8 cellular contexts compared by ENCODE assay signal in the genomic region with DNA sequence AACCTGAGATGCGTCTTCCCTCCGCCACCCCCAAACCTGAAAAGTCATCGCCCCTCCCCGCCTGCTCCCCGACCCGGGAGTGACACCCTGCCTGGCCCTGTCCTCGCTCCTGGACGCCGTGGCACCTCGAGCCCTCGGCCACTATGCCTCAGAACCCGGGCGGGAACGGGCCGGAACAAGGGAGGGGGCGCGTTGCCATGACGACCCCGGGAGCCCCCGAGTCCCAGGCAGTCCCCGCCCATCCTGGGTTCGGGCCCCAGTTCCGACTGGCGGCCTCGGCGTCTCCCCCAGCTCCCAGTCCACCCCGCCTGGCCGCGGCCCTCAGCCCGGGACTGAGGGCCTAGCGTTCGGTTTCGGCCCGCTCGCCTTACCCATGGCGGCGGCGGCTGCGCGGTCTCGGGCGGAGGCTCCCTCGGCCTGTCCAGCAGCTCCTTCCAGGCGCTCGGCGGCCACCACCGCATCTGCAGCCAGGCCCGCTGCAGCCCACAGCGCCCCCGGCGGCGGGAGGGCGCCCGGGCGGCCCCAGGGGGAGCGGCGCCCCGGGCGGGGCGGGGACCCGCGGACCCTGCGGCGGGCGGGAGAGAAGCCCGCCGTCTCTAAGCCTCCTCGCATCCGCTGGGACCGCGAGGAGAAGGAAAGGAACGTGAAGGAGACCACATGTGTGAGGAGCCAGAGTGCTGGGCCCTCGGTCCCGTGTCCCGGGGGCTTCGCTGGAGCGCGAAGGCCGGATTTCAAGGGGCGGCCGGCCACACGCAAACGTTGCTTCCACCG.
DNase-seq lines count a peak whose midpoint lies in the region; ATAC-seq lines count a peak whose summit lies in the region.

A gene with protein sequence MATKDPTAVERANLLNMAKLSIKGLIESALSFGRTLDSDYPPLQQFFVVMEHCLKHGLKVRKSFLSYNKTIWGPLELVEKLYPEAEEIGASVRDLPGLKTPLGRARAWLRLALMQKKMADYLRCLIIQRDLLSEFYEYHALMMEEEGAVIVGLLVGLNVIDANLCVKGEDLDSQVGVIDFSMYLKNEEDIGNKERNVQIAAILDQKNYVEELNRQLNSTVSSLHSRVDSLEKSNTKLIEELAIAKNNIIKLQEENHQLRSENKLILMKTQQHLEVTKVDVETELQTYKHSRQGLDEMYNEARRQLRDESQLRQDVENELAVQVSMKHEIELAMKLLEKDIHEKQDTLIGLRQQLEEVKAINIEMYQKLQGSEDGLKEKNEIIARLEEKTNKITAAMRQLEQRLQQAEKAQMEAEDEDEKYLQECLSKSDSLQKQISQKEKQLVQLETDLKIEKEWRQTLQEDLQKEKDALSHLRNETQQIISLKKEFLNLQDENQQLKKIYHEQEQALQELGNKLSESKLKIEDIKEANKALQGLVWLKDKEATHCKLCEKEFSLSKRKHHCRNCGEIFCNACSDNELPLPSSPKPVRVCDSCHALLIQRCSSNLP (minus strand): TSS at position 463 of the 771 bp plus-strand sequence. CDS start 88 bp downstream, at position 375.

- H3K9ac ChIP-seq in NT2/D1 (ENCODE audit: insufficient read length, low read depth): peak within 1 kb of the TSS; percentile 84
- peak within 1 kb of the TSS; percentile 87 to 94 for H3K9ac ChIP-seq in mucosa of rectum (ENCODE audit: low read depth in 1 of 2, low read length in 2 of 2)

- H3K27me3 ChIP-seq in NT2/D1 (ENCODE audit: insufficient read depth, insufficient read length) (no peaks in the 10 kb centered on the region), mucosa of rectum (ENCODE audit: control insufficient read depth in 2 of 2, insufficient read depth in 2 of 2, low read length in 2 of 2) (no peaks in the 10 kb centered on the region)

- H3K4me3 ChIP-seq in NT2/D1 (ENCODE audit: insufficient read length, low read depth) (peak within 1 kb of the TSS; percentile 75), mucosa of rectum (ENCODE audit: low read length in 2 of 2) (peak within 1 kb of the TSS; percentile 86 to 88)

- H3K4me1 ChIP-seq in NT2/D1 (ENCODE audit: insufficient read depth, insufficient read length) (no peaks in the 10 kb centered on the region), mucosa of rectum (ENCODE audit: control insufficient read depth in 2 of 2, insufficient read depth in 2 of 2, low read length in 2 of 2) (peaks cover 10 to 11% of the 10 kb centered on the region in 2 donors)

- H3K36me3 ChIP-seq in NT2/D1 (ENCODE audit: insufficient read depth, insufficient read length, low read length) (peaks cover 7% of the 10 kb centered on the region), mucosa of rectum (ENCODE audit: control insufficient read depth in 2 of 2, insufficient read depth in 2 of 2, low read length in 2 of 2) (no peaks in the 10 kb centered on the region)

- no peaks in the 10 kb centered on the region for H3K9me3 ChIP-seq in NT2/D1 (ENCODE audit: insufficient read depth, low read length)
- H3K9me3 ChIP-seq in mucosa of rectum (ENCODE audit: control insufficient read depth in 2 of 2, low read length in 2 of 2): no peaks in the 10 kb centered on the region

- H3K27ac ChIP-seq in epithelial cell of prostate (peak within 1 kb of the TSS; percentile 54), mucosa of rectum (ENCODE audit: low read depth in 2 of 2, low read length in 2 of 2) (peak within 1 kb of the TSS; percentile 79 to 85)

- DNase-seq in COR-L47 (lab: John Stamatoyannopoulos, UW): peak; percentile 44
- peak; percentile 63 for DNase-seq in NT2/D1 (ENCODE audit: low read depth, low spot score)
- peak; percentile 77 for DNase-seq in activated T-cell treated with anti-CD3 and anti-CD28 coated beads for 24 hours (ENCODE audit: low read depth)
- DNase-seq in epithelial cell of prostate (ENCODE audit: low read depth, low spot score): no peak
- DNase-seq in stimulated activated CD8-positive, alpha-beta memory T cell treated with anti-CD3 and anti-CD28 coated beads, Interleukin-4, amount 100 ng/mL, for 48 hours: peak; percentile 83

- ATAC-seq in GM19438 (IDR thresholded peaks at IDR 0.05; ENCODE audit: low read depth, unreplicated experiment) (peak; percentile 94), HG03571 (IDR thresholded peaks at IDR 0.05; ENCODE audit: unreplicated experiment) (peak; percentile 97)
